31 cellular contexts compared by ENCODE assay signal in the genomic region with DNA sequence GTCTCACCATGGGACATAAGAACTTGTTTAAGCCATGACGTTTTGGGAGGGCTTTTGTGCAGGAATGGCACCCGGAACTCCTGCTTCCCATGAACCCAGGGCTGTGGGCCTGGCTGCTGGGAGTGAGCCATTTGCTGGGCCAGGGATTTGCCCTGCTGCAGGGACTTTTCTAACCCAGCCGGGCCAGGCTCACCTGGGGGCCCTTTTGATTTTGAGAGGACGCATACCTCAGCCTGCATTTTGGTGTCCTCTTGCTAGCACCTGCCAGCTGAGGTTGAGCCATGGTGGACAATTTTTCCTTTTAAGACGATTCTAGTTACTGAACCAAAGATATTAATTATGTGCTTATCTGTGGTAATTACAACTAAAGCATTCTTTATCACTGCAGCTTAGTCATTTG.
"Had no signal": no experiment of that assay in that cellular context is flagged by ENCODE, and none has a peak within 500 bp of the region (broad histone marks: within the 10 kb centered on the region; RNA-seq: fewer than 3 reads in every experiment).

No MANE protein-coding gene starts in this region.

- H3K36me3 ChIP-seq: brain microvascular endothelial cell had no signal

- H3K27ac ChIP-seq: brain microvascular endothelial cell, Peyer's patch had no signal

- H3K9me3 ChIP-seq: MG63, Peyer's patch had no signal

- H3K27ac Mint-ChIP-seq: activated CD8-positive, alpha-beta T cell treated with anti-CD3 and anti-CD28 coated beads for 36 hours; activated naive CD8-positive, alpha-beta T cell treated with anti-CD3 and anti-CD28 coated beads for 36 hours; activated T-cell treated with anti-CD3 and anti-CD28 coated beads, Interleukin-2, amount 50 U/mL, for 72 hours had no signal

- ATAC-seq: activated CD8-positive, alpha-beta T cell treated with anti-CD3 and anti-CD28 coated beads for 36 hours; activated T-cell treated with anti-CD3 and anti-CD28 coated beads, Interleukin-2, amount 50 U/mL, for 72 hours; activated T-helper 17 cell treated with anti-CD3 and anti-CD28 coated beads, Interleukin-2, amount 50 U/mL, for 72 hours; PC-3; Right ventricle myocardium inferior had no signal

- H3K4me3 ChIP-seq: MG63, Peyer's patch had no signal

- H3K27me3 ChIP-seq: brain microvascular endothelial cell, MG63, Peyer's patch had no signal

- DNase-seq: activated CD4-positive, alpha-beta T cell treated with anti-CD3 and anti-CD28 coated beads, Interleukin-2, amount 10 ng/mL, durations not matched to agents 24 days and 14 days; activated CD4-positive, alpha-beta T cell treated with anti-CD3 and anti-CD28 coated beads, Interleukin-2, amount 50 U/mL, for 4 hours; activated CD8-positive, alpha-beta T cell treated with anti-CD3 and anti-CD28 coated beads for 36 hours; activated effector memory CD4-positive, alpha-beta T cell treated with anti-CD3 and anti-CD28 coated beads, Interleukin-2, amount 50 U/mL, for 16 hours; activated naive CD4-positive, alpha-beta T cell; activated naive CD4-positive, alpha-beta T cell treated with anti-CD3 and anti-CD28 coated beads, Interleukin-2, amount 50 U/mL, for 16 hours; activated naive CD8-positive, alpha-beta T cell treated with anti-CD3 and anti-CD28 coated beads for 36 hours; activated T-cell treated with anti-CD3 and anti-CD28 coated beads, Interleukin-2, amount 50 U/mL, for 1 hour; activated T-cell treated with anti-CD3 and anti-CD28 coated beads, Interleukin-2, amount 50 U/mL, for 72 hours; amniotic stem cell; aorta; brain microvascular endothelial cell; central memory CD4-positive, alpha-beta T cell; Kasumi-1; MG63; NCI-H1048; NCI-H1105 treated with DMSO at 0.1 percent for 48 hours; NCI-H1436; NCI-H1694; NCI-H1930; NCI-H2081 treated with DMSO at 0.1 percent for 48 hours; NCI-H226; NCI-H446 treated with DMSO at 0.1 percent for 48 hours; NCI-H524; NCI-H69; NCI-H82; PC-3; Peyer's patch; RPMI8226 had no signal

- H3K4me3 Mint-ChIP-seq: activated CD4-positive, alpha-beta T cell treated with anti-CD3 and anti-CD28 coated beads, Interleukin-2, amount 10 ng/mL, durations not matched to agents 24 days and 14 days; activated CD8-positive, alpha-beta T cell treated with anti-CD3 and anti-CD28 coated beads for 36 hours; activated naive CD8-positive, alpha-beta T cell treated with anti-CD3 and anti-CD28 coated beads for 36 hours; activated T-cell treated with anti-CD3 and anti-CD28 coated beads, Interleukin-2, amount 50 U/mL, for 72 hours; activated T-helper 17 cell treated with anti-CD3 and anti-CD28 coated beads, Interleukin-2, amount 50 U/mL, for 72 hours had no signal

- H3K9me3 Mint-ChIP-seq: activated CD4-positive, alpha-beta T cell treated with anti-CD3 and anti-CD28 coated beads, Interleukin-2, amount 10 ng/mL, durations not matched to agents 24 days and 14 days; activated CD8-positive, alpha-beta T cell treated with anti-CD3 and anti-CD28 coated beads for 36 hours; activated naive CD8-positive, alpha-beta T cell treated with anti-CD3 and anti-CD28 coated beads for 36 hours; activated T-cell treated with anti-CD3 and anti-CD28 coated beads, Interleukin-2, amount 50 U/mL, for 72 hours; activated T-helper 17 cell treated with anti-CD3 and anti-CD28 coated beads, Interleukin-2, amount 50 U/mL, for 72 hours had no signal

- H3K27me3 Mint-ChIP-seq: activated CD4-positive, alpha-beta T cell treated with anti-CD3 and anti-CD28 coated beads, Interleukin-2, amount 10 ng/mL, durations not matched to agents 24 days and 14 days; activated CD8-positive, alpha-beta T cell treated with anti-CD3 and anti-CD28 coated beads for 36 hours; activated naive CD8-positive, alpha-beta T cell treated with anti-CD3 and anti-CD28 coated beads for 36 hours; activated T-helper 17 cell treated with anti-CD3 and anti-CD28 coated beads, Interleukin-2, amount 50 U/mL, for 72 hours had no signal

- H3K4me1 ChIP-seq: Peyer's patch had no signal
